In genomic region chr14:103696466-103697071, GRCh38 we compare ENCODE assay signal across 10 cellular contexts. TPM values are rescaled to one million over a fixed set of nuclear protein-coding genes. Genes with fewer than 3 reads are reported as not detected.
DNase-seq lines count a peak whose midpoint lies in the region; ATAC-seq and TF ChIP-seq lines count a peak whose summit lies in the region.
"Had no signal": no experiment of that assay in that cellular context is flagged by ENCODE, and none has a peak within 500 bp of the region (broad histone marks: within the 10 kb centered on the region; RNA-seq: fewer than 3 reads in every experiment).

No MANE protein-coding gene starts in this region.

- H3K27ac Mint-ChIP-seq in endothelial cell (ENCODE audit: unreplicated experiment): peak overlapping the region; percentile 75
- no peak overlapping the region for H3K27ac Mint-ChIP-seq in natural killer cell treated with Interleukin-12 subunit alpha and Interleukin-12 subunit beta and Interleukin-15 and Interleukin-18, amount 100 ng/mL, for 72 hours
- H3K27ac Mint-ChIP-seq: activated T-helper 2 cell treated with anti-CD3 and anti-CD28 coated beads, Interferon-gamma antibody, Interleukin-2, Interleukin-4, amounts not matched to agents 10 μg/mL and 5 μg/mL and 100 μg/mL, durations not matched to agents 14 hours and 24 hours and 36 hours had no signal

- peaks cover 13% of the 10 kb centered on the region for H3K27me3 Mint-ChIP-seq in endothelial cell (ENCODE audit: unreplicated experiment)
- no peaks in the 10 kb centered on the region for H3K27me3 Mint-ChIP-seq in natural killer cell treated with Interleukin-12 subunit alpha and Interleukin-12 subunit beta and Interleukin-15 and Interleukin-18, amount 100 ng/mL, for 72 hours

- peak; percentile 86 for DNase-seq in AG08396 (ENCODE audit: low spot score)
- peak; percentile 15 for DNase-seq in NCI-H1092 (lab: John Stamatoyannopoulos, UW)
- DNase-seq in endothelial cell (ENCODE audit: low spot score): no peak
- peak; percentile 29 for DNase-seq in natural killer cell treated with Interleukin-12 subunit alpha and Interleukin-12 subunit beta and Interleukin-15 and Interleukin-18, amount 100 ng/mL, for 72 hours (ENCODE audit: low spot score)
- DNase-seq in cortex of kidney (lab: John Stamatoyannopoulos, UW): no peak
- no peak for DNase-seq in left lobe of liver (ENCODE audit: low spot score)
- no peak for DNase-seq in globus pallidus (ENCODE audit: low spot score)
- DNase-seq: DND-41 had no signal

- H3K4me1 Mint-ChIP-seq in endothelial cell (ENCODE audit: unreplicated experiment): peaks cover 21% of the 10 kb centered on the region
- H3K4me1 Mint-ChIP-seq in natural killer cell treated with Interleukin-12 subunit alpha and Interleukin-12 subunit beta and Interleukin-15 and Interleukin-18, amount 100 ng/mL, for 72 hours (ENCODE audit: low read depth in 2 of 2): peaks cover 0 to 18% of the 10 kb centered on the region in 2 donors

- no peak for TF ChIP-seq CTCF in endothelial cell (IDR thresholded peaks at IDR 0.05; ENCODE audit: unreplicated experiment)

- ATAC-seq in natural killer cell treated with Interleukin-12 subunit alpha and Interleukin-12 subunit beta and Interleukin-15 and Interleukin-18, amount 100 ng/mL, for 72 hours: no peak
- no peak for ATAC-seq in left lobe of liver
- no peak for ATAC-seq in GM18909 (IDR thresholded peaks at IDR 0.05; ENCODE audit: poor library complexity, unreplicated experiment)

- no peak overlapping the region for H3K4me3 Mint-ChIP-seq in endothelial cell (ENCODE audit: unreplicated experiment)
- H3K4me3 Mint-ChIP-seq in natural killer cell treated with Interleukin-12 subunit alpha and Interleukin-12 subunit beta and Interleukin-15 and Interleukin-18, amount 100 ng/mL, for 72 hours: no peak overlapping the region

- H3K36me3 Mint-ChIP-seq in endothelial cell (ENCODE audit: low read depth, unreplicated experiment): peaks cover 17% of the 10 kb centered on the region
- H3K36me3 Mint-ChIP-seq in natural killer cell treated with Interleukin-12 subunit alpha and Interleukin-12 subunit beta and Interleukin-15 and Interleukin-18, amount 100 ng/mL, for 72 hours: no peaks in the 10 kb centered on the region

- no peaks in the 10 kb centered on the region for H3K9me3 Mint-ChIP-seq in endothelial cell (ENCODE audit: unreplicated experiment)
- no peaks in the 10 kb centered on the region for H3K9me3 Mint-ChIP-seq in natural killer cell treated with Interleukin-12 subunit alpha and Interleukin-12 subunit beta and Interleukin-15 and Interleukin-18, amount 100 ng/mL, for 72 hours
- H3K9me3 Mint-ChIP-seq: activated T-helper 2 cell treated with anti-CD3 and anti-CD28 coated beads, Interferon-gamma antibody, Interleukin-2, Interleukin-4, amounts not matched to agents 10 μg/mL and 5 μg/mL and 100 μg/mL, durations not matched to agents 14 hours and 24 hours and 36 hours had no signal

RNA-seq across cellular contexts. Expression of gene XRCC3, which starts 18.7 kb away (rescaled TPM):
- total RNA-seq in endothelial cell (ENCODE audit: unreplicated experiment): 10.2 TPM
- total RNA-seq in natural killer cell treated with Interleukin-12 subunit alpha and Interleukin-12 subunit beta and Interleukin-15 and Interleukin-18, amount 100 ng/mL, for 72 hours: 100 to 1,000 TPM in 1 of 2 donors, 10 to 100 TPM in 1; 37.3 to 112 TPM
- total RNA-seq in left lobe of liver: 1.2 TPM

RNA-seq across cellular contexts. Expression of gene ZFYVE21, which starts 19.0 kb away (rescaled TPM):
- total RNA-seq in endothelial cell (ENCODE audit: unreplicated experiment) (48.1 TPM), left lobe of liver (25.2 TPM)
- total RNA-seq in natural killer cell treated with Interleukin-12 subunit alpha and Interleukin-12 subunit beta and Interleukin-15 and Interleukin-18, amount 100 ng/mL, for 72 hours: 10 to 100 TPM; 13.0 to 22.0 TPM

Comparison
In these comparisons a context has a peak if more than half of its experiments do, and no peak if none do; other contexts are left out.
1. DNase-seq: peak in AG08396 (single experiment), NCI-H1092 (single experiment) and natural killer cell treated with Interleukin-12 subunit alpha and Interleukin-12 subunit beta and Interleukin-15 and Interleukin-18, amount 100 ng/mL, for 72 hours (single experiment); none in endothelial cell (single experiment), cortex of kidney (single experiment), left lobe of liver (single experiment) and globus pallidus (single experiment).